8 cellular contexts compared by ENCODE assay signal in the genomic region with DNA sequence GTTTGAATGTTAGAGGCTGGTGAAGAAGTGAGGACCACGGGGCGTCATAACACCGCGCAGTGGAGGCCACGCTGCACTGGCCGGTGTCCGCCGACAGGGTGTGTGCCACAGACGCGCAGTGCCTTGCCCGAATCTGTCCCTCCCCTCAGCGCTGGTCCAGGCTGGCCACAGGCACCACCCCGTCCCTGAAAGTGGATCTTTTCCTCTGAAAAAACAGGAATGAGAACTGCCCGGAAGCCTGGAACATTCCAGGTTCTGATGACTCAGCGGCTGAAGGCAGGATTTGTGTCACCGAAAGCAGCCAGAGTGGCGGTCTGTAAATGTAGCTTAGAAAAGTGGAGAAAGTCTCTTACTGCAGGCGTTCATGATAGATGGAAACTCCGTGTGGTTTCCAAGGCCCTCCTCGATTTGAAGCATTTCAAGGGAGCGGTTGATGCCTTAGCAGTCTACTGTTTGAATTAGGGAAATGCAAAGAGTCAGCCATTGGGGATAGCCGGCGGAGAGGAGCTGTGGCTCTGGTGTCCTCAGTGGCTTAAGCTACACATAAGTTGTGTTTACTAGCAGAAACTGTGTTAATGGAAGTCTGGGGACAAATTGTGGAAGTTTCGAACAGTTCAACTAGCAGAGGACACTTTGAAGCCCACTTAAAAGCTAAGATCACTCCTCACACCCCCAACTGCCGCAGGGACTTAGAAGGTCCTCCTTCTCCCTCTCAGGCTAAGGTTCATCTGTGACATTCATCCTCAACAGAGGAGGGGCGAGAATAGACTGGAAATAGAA.
DNase-seq lines count a peak whose midpoint lies in the region; ATAC-seq lines count a peak whose summit lies in the region.

No MANE protein-coding gene starts in this region.

- peak overlapping the region; percentile 68 for H3K9ac ChIP-seq in ES-I3 (ENCODE audit: low read depth, low read length)
- H3K9ac ChIP-seq in GM23248: peak overlapping the region; percentile 93

- H3K27ac Mint-ChIP-seq in activated naive CD8-positive, alpha-beta T cell treated with anti-CD3 and anti-CD28 coated beads, Interleukin-2, amount 50 U/mL, for 24 hours: no peak overlapping the region

- H3K4me3 Mint-ChIP-seq in activated naive CD8-positive, alpha-beta T cell treated with anti-CD3 and anti-CD28 coated beads, Interleukin-2, amount 50 U/mL, for 24 hours: no peak overlapping the region

- peaks cover 43% of the 10 kb centered on the region for H3F3A ChIP-seq in GM23248 (ENCODE audit: insufficient read depth)

- H3K79me2 ChIP-seq in GM23248 (ENCODE audit: insufficient read depth): no peaks in the 10 kb centered on the region

- peak overlapping the region; percentile 98 for H3K27ac ChIP-seq in GM23248

- 6% methylated on average over 26 of the region's 26 CpGs for WGBS in GM23248 (ENCODE audit: low coverage in 1 of 2, low lambda C conversion rate in 2 of 2, missing lambda C conversion rate in 2 of 2), 2 experiments

- no peaks in the 10 kb centered on the region for H3K27me3 ChIP-seq in GM23248 (replicated peaks; ENCODE audit: insufficient read depth)

- H3K27me3 Mint-ChIP-seq in activated naive CD8-positive, alpha-beta T cell treated with anti-CD3 and anti-CD28 coated beads, Interleukin-2, amount 50 U/mL, for 24 hours: no peaks in the 10 kb centered on the region

- no peaks in the 10 kb centered on the region for H3K9me3 Mint-ChIP-seq in activated naive CD8-positive, alpha-beta T cell treated with anti-CD3 and anti-CD28 coated beads, Interleukin-2, amount 50 U/mL, for 24 hours

- H2AFZ ChIP-seq in GM23248: peak overlapping the region; percentile 96

- ATAC-seq in activated naive CD8-positive, alpha-beta T cell treated with anti-CD3 and anti-CD28 coated beads, Interleukin-2, amount 50 U/mL, for 24 hours: peak; percentile 81
- ATAC-seq in left cardiac atrium: peak; percentile 91 to 92

- intact Hi-C loops in left cardiac atrium (cut with DNase I) (loop anchor here in 1 of 2 donors (5.0 kb wide), 2 partner anchors 49 to 341 kb away; a partner anchor contains a TSS), posterior vena cava (cut with DNase I) (no loop called here)

- DNase-seq in GM23248: peak; percentile 98
- DNase-seq in Kasumi-1 (lab: John Stamatoyannopoulos, UW): peak; percentile 95
- peak; percentile 85 for DNase-seq in SKM-1 treated with dmso at 0.1 percent for 144 hours (lab: John Stamatoyannopoulos, UW; ENCODE audit: unreplicated experiment)
- DNase-seq in activated naive CD8-positive, alpha-beta T cell treated with anti-CD3 and anti-CD28 coated beads, Interleukin-2, amount 50 U/mL, for 24 hours: peak; percentile 79
- peak; percentile 93 for DNase-seq in left cardiac atrium
- DNase-seq in posterior vena cava (ENCODE audit: low spot score): peak; percentile 98
- DNase-seq in ureter (ENCODE audit: low spot score): peak; percentile 93

- peaks cover 9% of the 10 kb centered on the region for H3K4me1 Mint-ChIP-seq in activated naive CD8-positive, alpha-beta T cell treated with anti-CD3 and anti-CD28 coated beads, Interleukin-2, amount 50 U/mL, for 24 hours

- H3K4me1 ChIP-seq in ES-I3 (ENCODE audit: insufficient read depth, low read length): peaks cover 13% of the 10 kb centered on the region; the same call in 1 of the 2 replicates
- peaks cover 24% of the 10 kb centered on the region for H3K4me1 ChIP-seq in GM23248 (ENCODE audit: insufficient read depth)

- no peaks in the 10 kb centered on the region for H3K36me3 Mint-ChIP-seq in activated naive CD8-positive, alpha-beta T cell treated with anti-CD3 and anti-CD28 coated beads, Interleukin-2, amount 50 U/mL, for 24 hours (ENCODE audit: low read depth)

- no peaks in the 10 kb centered on the region for H4K20me1 ChIP-seq in GM23248 (ENCODE audit: insufficient read depth)

- peak overlapping the region; percentile 86 for H3K4me2 ChIP-seq in GM23248 (ENCODE audit: unreplicated experiment)

- H3K36me3 ChIP-seq in ES-I3 (ENCODE audit: insufficient read depth, low read length) (no peaks in the 10 kb centered on the region), GM23248 (ENCODE audit: low read depth) (no peaks in the 10 kb centered on the region)

- H3K9me3 ChIP-seq in ES-I3 (ENCODE audit: control insufficient read depth, insufficient read depth, low read length): no peaks in the 10 kb centered on the region
- no peaks in the 10 kb centered on the region for H3K9me3 ChIP-seq in GM23248 (ENCODE audit: low read depth)

- in situ Hi-C loops in GM23248 (cut with MboI): no loop called here

- no peaks in the 10 kb centered on the region for H3K9me2 ChIP-seq in GM23248 (ENCODE audit: insufficient read depth)

- peak overlapping the region; percentile 79 for H3K4me3 ChIP-seq in GM23248

Comparison
In these comparisons a context has a peak if more than half of its experiments do, and no peak if none do; other contexts are left out.
1. Peak in every context shown above with its lines: DNase-seq, ATAC-seq, H3K4me3 ChIP-seq and H3K27ac ChIP-seq.